Comparison of ENCODE assay signal across 17 cellular contexts in the genomic region with DNA sequence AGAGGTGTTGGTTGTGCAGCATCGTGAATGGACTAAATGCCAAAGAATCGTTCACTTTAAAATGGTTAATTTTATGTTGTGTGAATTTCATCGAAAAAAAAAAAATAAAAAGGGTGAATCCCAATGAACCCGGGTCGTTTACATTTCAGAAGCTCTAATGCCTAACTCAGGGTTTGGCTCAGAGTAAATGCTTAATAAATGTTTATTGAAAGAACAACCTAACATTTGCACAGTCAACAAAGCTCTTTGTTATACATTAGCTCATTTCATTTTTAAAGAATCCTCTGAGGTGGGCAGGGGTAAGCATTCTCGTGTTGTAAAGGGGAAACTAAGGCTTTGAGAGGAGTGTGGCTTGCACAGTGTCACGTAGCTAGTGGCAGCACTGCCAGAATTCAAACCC.
"Had no signal": no experiment of that assay in that cellular context is flagged by ENCODE, and none has a peak within 500 bp of the region (broad histone marks: within the 10 kb centered on the region; RNA-seq: fewer than 3 reads in every experiment).

No MANE protein-coding gene starts in this region.

- H3K4me3 ChIP-seq: right atrium auricular region, skin epidermis had no signal

- H3K27ac ChIP-seq: foreskin keratinocyte, right atrium auricular region, skin epidermis had no signal

- DNase-seq: activated CD4-positive, alpha-beta T cell treated with anti-CD3 and anti-CD28 coated beads, Interleukin-2, amount 50 U/mL, for 1 hour; activated naive CD4-positive, alpha-beta T cell; anterior cingulate cortex; dermis blood vessel endothelial cell; effector memory CD8-positive, alpha-beta T cell; foreskin keratinocyte; immature natural killer cell; natural killer cell; stimulated activated CD4-positive, alpha-beta T cell treated with anti-CD3 and anti-CD28 coated beads, Interleukin-15, amount 100 ng/mL, for 24 hours; stimulated activated CD4-positive, alpha-beta T cell treated with anti-CD3 and anti-CD28 coated beads, Interleukin-4, amount 100 ng/mL, for 1 hour; stimulated activated naive CD4-positive, alpha-beta T cell; T-cell; T-helper 9 cell; trophoblast cell had no signal

- H3K4me1 ChIP-seq: foreskin keratinocyte, right atrium auricular region had no signal

- ATAC-seq: activated CD4-positive, CD25-positive, alpha-beta regulatory T cell treated with anti-CD3 and anti-CD28 coated beads, Interleukin-2, amount 50 U/mL, for 24 hours; effector memory CD8-positive, alpha-beta T cell; foreskin keratinocyte; natural killer cell; T-cell had no signal

- H3K36me3 ChIP-seq: right atrium auricular region had no signal

- H3K9me3 ChIP-seq: right atrium auricular region had no signal

- H3K27me3 ChIP-seq: right atrium auricular region had no signal
